ENCODE assay signal across 20 cellular contexts in genomic region chr6:62999796-63000195, GRCh38.
DNase-seq lines count a peak whose midpoint lies in the region; ATAC-seq and TF ChIP-seq lines count a peak whose summit lies in the region.
"Had no signal": no experiment of that assay in that cellular context is flagged by ENCODE, and none has a peak within 500 bp of the region (broad histone marks: within the 10 kb centered on the region; RNA-seq: fewer than 3 reads in every experiment).

No MANE protein-coding gene starts in this region.

- H3K36me3 ChIP-seq in upper lobe of right lung (no peaks in the 10 kb centered on the region), tibial nerve (no peaks in the 10 kb centered on the region)
- H3K36me3 ChIP-seq: right atrium auricular region had no signal

- no peak for TF ChIP-seq EP300 in tibial nerve (IDR thresholded peaks at IDR 0.05)

- ATAC-seq in GM21786 (IDR thresholded peaks at IDR 0.05; ENCODE audit: unreplicated experiment) = peak; percentile 36
- no peak for ATAC-seq in upper lobe of right lung
- ATAC-seq in HG02588 (IDR thresholded peaks at IDR 0.05; ENCODE audit: unreplicated experiment) = no peak
- ATAC-seq: left lobe of liver had no signal

- TF ChIP-seq CTCF in epithelial cell of proximal tubule (conservative IDR thresholded peaks at IDR 0.05; ENCODE audit: low read depth, low read length) (no peak), upper lobe of right lung (IDR thresholded peaks at IDR 0.05) (no peak), tibial nerve (IDR thresholded peaks at IDR 0.05) (no peak)

- DNase-seq in NCI-H226 = peak; percentile 45
- DNase-seq in epithelial cell of proximal tubule (ENCODE audit: low read depth) = no peak
- DNase-seq in myocyte (ENCODE audit: low read depth) = peak; percentile 6
- DNase-seq in upper lobe of right lung = no peak
- no peak for DNase-seq in tibial nerve (ENCODE audit: low spot score in 2 of 2)
- DNase-seq in GM03348 (ENCODE audit: low spot score) = no peak
- DNase-seq: activated CD4-positive, CD25-positive, alpha-beta regulatory T cell treated with anti-CD3 and anti-CD28 coated beads, Interleukin-2, amount 50 U/mL, for 72 hours; activated naive CD8-positive, alpha-beta T cell treated with anti-CD3 and anti-CD28 coated beads for 36 hours; CD8-positive, alpha-beta memory T cell; DMS79 treated with DMSO at 0.1 percent for 48 hours; hypothalamus; Karpas-422; NCI-H1105; nucleus accumbens; PC-9; T1000 had no signal

- intact Hi-C loops in upper lobe of right lung (cut with DNase I) = no loop called here

- TF ChIP-seq POLR2A in tibial nerve (IDR thresholded peaks at IDR 0.05) = no peak

- H3K4me1 ChIP-seq in upper lobe of right lung (no peaks in the 10 kb centered on the region), tibial nerve (no peaks in the 10 kb centered on the region)
- H3K4me1 ChIP-seq: right atrium auricular region had no signal

- 53 to 88% methylated on average over 1 of the region's 1 CpG for WGBS in tibial nerve, 2 donors

- H3K4me3 ChIP-seq in epithelial cell of proximal tubule (ENCODE audit: low read depth, low read length) (peak overlapping the region; percentile 15), upper lobe of right lung (no peak overlapping the region), tibial nerve (no peak overlapping the region)
- H3K4me3 ChIP-seq: PC-9, right atrium auricular region had no signal

- no peaks in the 10 kb centered on the region for H3K27me3 ChIP-seq in upper lobe of right lung
- no peaks in the 10 kb centered on the region for H3K27me3 ChIP-seq in tibial nerve
- H3K27me3 ChIP-seq: right atrium auricular region had no signal

- H3K27ac ChIP-seq in upper lobe of right lung = no peak overlapping the region
- no peak overlapping the region for H3K27ac ChIP-seq in tibial nerve
- H3K27ac ChIP-seq: PC-9, right atrium auricular region had no signal

- H3K9me3 ChIP-seq in upper lobe of right lung (no peaks in the 10 kb centered on the region), tibial nerve (no peaks in the 10 kb centered on the region)
- H3K9me3 ChIP-seq: right atrium auricular region had no signal

Comparison
In these comparisons a context has a peak if more than half of its experiments do, and no peak if none do; other contexts are left out.
1. DNase-seq: peak in NCI-H226 (single experiment) and myocyte (single experiment); none in epithelial cell of proximal tubule (single experiment), upper lobe of right lung (single experiment), tibial nerve (0 of 2) and GM03348 (single experiment).